In genomic region chr19:38615007-38615581, GRCh38 we compare ENCODE assay signal across 19 cellular contexts. TPM values are rescaled to one million over a fixed set of nuclear protein-coding genes. Genes with fewer than 3 reads are reported as not detected.
DNase-seq lines count a peak whose midpoint lies in the region; ATAC-seq and TF ChIP-seq lines count a peak whose summit lies in the region.
"Had no signal": no experiment of that assay in that cellular context is flagged by ENCODE, and none has a peak within 500 bp of the region (broad histone marks: within the 10 kb centered on the region; RNA-seq: fewer than 3 reads in every experiment).

No MANE protein-coding gene starts in this region.

- peak overlapping the region; percentile 10 for H3K27ac ChIP-seq in CD4-positive, CD25-positive, alpha-beta regulatory T cell (ENCODE audit: insufficient read depth, low read length, poor library complexity, severe bottlenecking)
- H3K27ac ChIP-seq: heart left ventricle had no signal

- no peaks in the 10 kb centered on the region for H3K27me3 ChIP-seq in CD4-positive, CD25-positive, alpha-beta regulatory T cell (ENCODE audit: control insufficient read depth, insufficient read depth, low read length)
- H3K27me3 ChIP-seq in GM06990 (replicated peaks; ENCODE audit: control insufficient read depth, insufficient read depth, low read length), result no peaks in the 10 kb centered on the region
- H3K27me3 ChIP-seq: heart left ventricle had no signal

- CTCF ChIA-PET in activated CD8-positive, alpha-beta T cell treated with anti-CD3 and anti-CD28 coated beads, Interleukin-2, amount 10 ng/mL, durations not matched to agents 7 days and 5 days (lab: Charles Lee), result interaction anchor here (1.3 kb wide), 1 partner anchor 212 kb away, joined by 3 read pairs; the partner anchor contains the start of gene FAM98C

- H3K27me3 Mint-ChIP-seq in CD4-positive, CD25-positive, alpha-beta regulatory T cell, result no peaks in the 10 kb centered on the region
- H3K27me3 Mint-ChIP-seq in activated CD8-positive, alpha-beta T cell treated with anti-CD3 and anti-CD28 coated beads, Interleukin-2, amount 10 ng/mL, durations not matched to agents 7 days and 5 days (ENCODE audit: low read depth), result no peaks in the 10 kb centered on the region
- no peaks in the 10 kb centered on the region for H3K27me3 Mint-ChIP-seq in naive B cell
- H3K27me3 Mint-ChIP-seq: progenitor cell of endocrine pancreas had no signal

- ATAC-seq in CD4-positive, CD25-positive, alpha-beta regulatory T cell (ENCODE audit: low read depth in 2 of 2), result no peak
- ATAC-seq in activated CD8-positive, alpha-beta T cell treated with anti-CD3 and anti-CD28 coated beads, Interleukin-2, amount 10 ng/mL, durations not matched to agents 7 days and 5 days, result no peak
- ATAC-seq in naive B cell (ENCODE audit: low read depth in 2 of 2) (no peak), HG03175 (IDR thresholded peaks at IDR 0.05; ENCODE audit: unreplicated experiment) (no peak), GM18909 (IDR thresholded peaks at IDR 0.05; ENCODE audit: poor library complexity, unreplicated experiment) (no peak)
- ATAC-seq: heart left ventricle, mucosa of descending colon had no signal

- H3K4me1 ChIP-seq in CD4-positive, CD25-positive, alpha-beta regulatory T cell (ENCODE audit: control insufficient read depth, insufficient read depth, low read length, poor library complexity, severe bottlenecking), result peaks cover 54% of the 10 kb centered on the region

- peaks cover 5 to 78% (median 27%) of the 10 kb centered on the region in 4 donors for H3K4me1 Mint-ChIP-seq in CD4-positive, CD25-positive, alpha-beta regulatory T cell
- H3K4me1 Mint-ChIP-seq in activated CD8-positive, alpha-beta T cell treated with anti-CD3 and anti-CD28 coated beads, Interleukin-2, amount 10 ng/mL, durations not matched to agents 7 days and 5 days (ENCODE audit: low read depth), result peaks cover 54% of the 10 kb centered on the region
- H3K4me1 Mint-ChIP-seq in naive B cell, result peaks cover 45 to 70% (median 64%) of the 10 kb centered on the region in 3 donors

- peak overlapping the region; percentile 47 for H3K4me3 ChIP-seq in CD4-positive, CD25-positive, alpha-beta regulatory T cell (ENCODE audit: low read depth, low read length)
- H3K4me3 ChIP-seq in GM06990 (replicated peaks; ENCODE audit: low read depth, low read length), result peak overlapping the region; percentile 10
- H3K4me3 ChIP-seq: heart left ventricle, mucosa of descending colon had no signal

- no peak for TF ChIP-seq CTCF in GM06990 (IDR thresholded peaks at IDR 0.05; ENCODE audit: insufficient read depth, low read length, poor library complexity, severe bottlenecking)

- DNase-seq in CD4-positive, CD25-positive, alpha-beta regulatory T cell, result no peak
- DNase-seq in GM06990 (ENCODE audit: extremely low read depth, insufficient read length) (no peak), naive B cell (no peak), UCSD-AML1 (lab: John Stamatoyannopoulos, UW; ENCODE audit: unreplicated experiment) (no peak)
- DNase-seq in activated CD8-positive, alpha-beta T cell treated with anti-CD3 and anti-CD28 coated beads, Interleukin-2, amount 10 ng/mL, durations not matched to agents 7 days and 5 days, result no peak
- DNase-seq: amygdala; C1 segment of cervical spinal cord; cortex of kidney; heart left ventricle; kidney glomerular epithelial cell; mucosa of descending colon; MV-4-11; NCI-H526 treated with DMSO at 0.1 percent for 48 hours; stimulated activated CD4-positive, alpha-beta T cell treated with anti-CD3 and anti-CD28 coated beads, Interleukin-12 subunit alpha, Interleukin-12 subunit beta, amount 100 ng/mL, for 4 hours; T-helper 9 cell had no signal

- peak overlapping the region; percentile 65 to 89 (median 75) for H3K27ac Mint-ChIP-seq in CD4-positive, CD25-positive, alpha-beta regulatory T cell
- H3K27ac Mint-ChIP-seq in activated CD8-positive, alpha-beta T cell treated with anti-CD3 and anti-CD28 coated beads, Interleukin-2, amount 10 ng/mL, durations not matched to agents 7 days and 5 days, result peak overlapping the region; percentile 33
- peak overlapping the region in 5 of 6 donors; percentile 56 to 97 (median 80) for H3K27ac Mint-ChIP-seq in naive B cell
- H3K27ac Mint-ChIP-seq: progenitor cell of endocrine pancreas had no signal

- H3K9me3 ChIP-seq in CD4-positive, CD25-positive, alpha-beta regulatory T cell (ENCODE audit: control insufficient read depth in 2 of 2, low read length in 2 of 2), result no peaks in the 10 kb centered on the region
- H3K9me3 ChIP-seq: heart left ventricle, mucosa of descending colon had no signal

- peak overlapping the region; percentile 66 to 97 (median 81) for H3K4me3 Mint-ChIP-seq in CD4-positive, CD25-positive, alpha-beta regulatory T cell
- peak overlapping the region; percentile 43 for H3K4me3 Mint-ChIP-seq in activated CD8-positive, alpha-beta T cell treated with anti-CD3 and anti-CD28 coated beads, Interleukin-2, amount 10 ng/mL, durations not matched to agents 7 days and 5 days
- peak overlapping the region in 7 of 8 donors; percentile 22 to 97 (median 78) for H3K4me3 Mint-ChIP-seq in naive B cell

- peaks cover 34% of the 10 kb centered on the region for H3K36me3 Mint-ChIP-seq in CD4-positive, CD25-positive, alpha-beta regulatory T cell
- peaks cover 60% of the 10 kb centered on the region for H3K36me3 Mint-ChIP-seq in activated CD8-positive, alpha-beta T cell treated with anti-CD3 and anti-CD28 coated beads, Interleukin-2, amount 10 ng/mL, durations not matched to agents 7 days and 5 days (ENCODE audit: low read depth)
- peaks cover 20 to 36% of the 10 kb centered on the region in 2 donors for H3K36me3 Mint-ChIP-seq in naive B cell

- H3K9me3 Mint-ChIP-seq in CD4-positive, CD25-positive, alpha-beta regulatory T cell, result no peaks in the 10 kb centered on the region
- H3K9me3 Mint-ChIP-seq in activated CD8-positive, alpha-beta T cell treated with anti-CD3 and anti-CD28 coated beads, Interleukin-2, amount 10 ng/mL, durations not matched to agents 7 days and 5 days (ENCODE audit: insufficient read depth), result no peaks in the 10 kb centered on the region
- no peaks in the 10 kb centered on the region for H3K9me3 Mint-ChIP-seq in naive B cell

- POLR2A ChIA-PET in activated CD8-positive, alpha-beta T cell treated with anti-CD3 and anti-CD28 coated beads, Interleukin-2, amount 10 ng/mL, durations not matched to agents 7 days and 5 days (lab: Charles Lee), result no interaction called here

- peaks cover 36% of the 10 kb centered on the region for H3K36me3 ChIP-seq in CD4-positive, CD25-positive, alpha-beta regulatory T cell (ENCODE audit: control insufficient read depth, insufficient read depth, low read length)
- peaks cover 15% of the 10 kb centered on the region for H3K36me3 ChIP-seq in GM06990 (ENCODE audit: control insufficient read depth, insufficient read depth, low read length)

RNA-seq across cellular contexts. Expression of gene MAP4K1, which starts 2.7 kb away (rescaled TPM):
- 310 TPM for total RNA-seq in CD4-positive, CD25-positive, alpha-beta regulatory T cell
- 100 to 1,000 TPM; 117 to 164 (median 140) TPM for polyA plus RNA-seq in CD4-positive, CD25-positive, alpha-beta regulatory T cell
- total RNA-seq in activated CD8-positive, alpha-beta T cell treated with anti-CD3 and anti-CD28 coated beads, Interleukin-2, amount 10 ng/mL, durations not matched to agents 7 days and 5 days, result 100 to 1,000 TPM; 259 to 269 TPM
- polyA plus RNA-seq in naive B cell (ENCODE audit: low read depth in 6 of 6), result 100 to 1,000 TPM; 119 to 194 (median 138) TPM
- total RNA-seq: RPMI7951 had no signal

RNA-seq across cellular contexts. Expression of gene EIF3K, which starts 3.9 kb away (rescaled TPM):
- 319 TPM for total RNA-seq in CD4-positive, CD25-positive, alpha-beta regulatory T cell
- 100 to 1,000 TPM; 429 to 508 (median 476) TPM for polyA plus RNA-seq in CD4-positive, CD25-positive, alpha-beta regulatory T cell
- 100 to 1,000 TPM; 325 to 352 TPM for total RNA-seq in activated CD8-positive, alpha-beta T cell treated with anti-CD3 and anti-CD28 coated beads, Interleukin-2, amount 10 ng/mL, durations not matched to agents 7 days and 5 days
- polyA plus RNA-seq in naive B cell (ENCODE audit: low read depth in 6 of 6), result 100 to 1,000 TPM; 307 to 347 (median 330) TPM

RNA-seq across cellular contexts. Expression of gene ACTN4, which starts 32.4 kb away (rescaled TPM):
- total RNA-seq in CD4-positive, CD25-positive, alpha-beta regulatory T cell, result 323 TPM
- 10 to 100 TPM; 11.2 to 22.2 (median 15.7) TPM for polyA plus RNA-seq in CD4-positive, CD25-positive, alpha-beta regulatory T cell
- 100 to 1,000 TPM; 357 to 373 TPM for total RNA-seq in activated CD8-positive, alpha-beta T cell treated with anti-CD3 and anti-CD28 coated beads, Interleukin-2, amount 10 ng/mL, durations not matched to agents 7 days and 5 days
- 10 to 100 TPM in 4 of 6 donors, 1 to 10 TPM in 2; 6.8 to 15.8 (median 10.6) TPM for polyA plus RNA-seq in naive B cell (ENCODE audit: low read depth in 6 of 6)
